ENCODE assay signal across 14 cellular contexts in genomic region chr6:4004249-4004648, GRCh38.
"Had no signal": no experiment of that assay in that cellular context is flagged by ENCODE, and none has a peak within 500 bp of the region (broad histone marks: within the 10 kb centered on the region; RNA-seq: fewer than 3 reads in every experiment).

No MANE protein-coding gene starts in this region.

- ATAC-seq: heart left ventricle, left ventricle myocardium superior had no signal

- DNase-seq: activated B cell treated with CpG ODN at 0.5 μM for 24 hours; activated CD4-positive, alpha-beta T cell treated with anti-CD3 and anti-CD28 coated beads, Interleukin-2, amount 50 U/mL, for 1 hour; activated naive CD4-positive, alpha-beta T cell treated with Interleukin-2 at 50 U/mL for 16 hours; colonic mucosa; effector CD4-positive, alpha-beta T cell; heart left ventricle; islet precursor cell; left ventricle myocardium superior; stimulated activated CD4-positive, alpha-beta T cell treated with anti-CD3 and anti-CD28 coated beads, Interleukin-4, amount 100 ng/mL, for 1 hour; stimulated activated CD8-positive, alpha-beta memory T cell treated with anti-CD3 and anti-CD28 coated beads, Interleukin-4, amount 100 ng/mL, for 48 hours; thyroid gland; uterus had no signal

- H3K4me3 ChIP-seq: colonic mucosa, heart left ventricle, neural progenitor cell, thyroid gland, uterus had no signal

- H3K4me3 Mint-ChIP-seq: activated B cell treated with CpG ODN at 0.5 μM for 24 hours; neural progenitor cell; T-helper 1 cell treated with Interleukin-12 subunit alpha and Interleukin-12 subunit beta and Interleukin-4 antibody, amounts not matched to agents 30 μg/mL and 1 μg/mL, for 36 hours had no signal

- H3K9me3 Mint-ChIP-seq: activated B cell treated with CpG ODN at 0.5 μM for 24 hours; neural progenitor cell; T-helper 1 cell treated with Interleukin-12 subunit alpha and Interleukin-12 subunit beta and Interleukin-4 antibody, amounts not matched to agents 30 μg/mL and 1 μg/mL, for 36 hours had no signal

- H3K27ac Mint-ChIP-seq: activated B cell treated with CpG ODN at 0.5 μM for 24 hours; T-helper 1 cell treated with Interleukin-12 subunit alpha and Interleukin-12 subunit beta and Interleukin-4 antibody, amounts not matched to agents 30 μg/mL and 1 μg/mL, for 36 hours had no signal

- H3K27me3 Mint-ChIP-seq: activated B cell treated with CpG ODN at 0.5 μM for 24 hours had no signal
